ENCODE assay signal across 32 cellular contexts in genomic region chr11:35034401-35034800, GRCh38.
"Had no signal": no experiment of that assay in that cellular context is flagged by ENCODE, and none has a peak within 500 bp of the region (broad histone marks: within the 10 kb centered on the region; RNA-seq: fewer than 3 reads in every experiment).

No MANE protein-coding gene starts in this region.

- H3K9me3 Mint-ChIP-seq: activated B cell treated with CpG ODN at 0.5 μM for 24 hours; activated T-helper 2 cell treated with anti-CD3 and anti-CD28 coated beads, Interferon-gamma antibody, Interleukin-2, Interleukin-4, amounts not matched to agents 10 μg/mL and 5 μg/mL and 100 μg/mL, durations not matched to agents 14 hours and 24 hours and 36 hours had no signal

- H3K36me3 ChIP-seq: breast epithelium had no signal

- DNase-seq: activated B cell treated with CpG ODN at 0.5 μM for 24 hours; activated CD4-positive, alpha-beta T cell treated with anti-CD3 and anti-CD28 coated beads, Interleukin-2, amount 10 ng/mL, durations not matched to agents 24 days and 14 days; activated CD4-positive, alpha-beta T cell treated with anti-CD3 and anti-CD28 coated beads, Interleukin-2, amount 50 U/mL, for 4 hours; activated CD4-positive, CD25-positive, alpha-beta regulatory T cell treated with anti-CD3 and anti-CD28 coated beads, Interleukin-2, amount 50 U/mL, for 72 hours; activated CD8-positive, alpha-beta T cell treated with anti-CD3 and anti-CD28 coated beads for 36 hours; activated gamma-delta T cell; activated naive CD4-positive, alpha-beta T cell treated with Interleukin-2 at 50 U/mL for 16 hours; activated naive CD8-positive, alpha-beta T cell treated with anti-CD3 and anti-CD28 coated beads, Interleukin-2, amount 10 ng/mL, durations not matched to agents 7 days and 5 days; activated T-cell treated with anti-CD3 and anti-CD28 coated beads, Interleukin-2, amount 50 U/mL, for 1 hour; amygdala; body of pancreas; MM.1S; MV-4-11; NCI-H1092; NCI-H1436 treated with DMSO at 0.1 percent for 48 hours; NCI-H1694 treated with DMSO at 0.1 percent for 48 hours; NCI-H2029; NCI-H510A; NCI-H526; NCI-H748 treated with DMSO at 0.1 percent for 48 hours; NK-92 treated with Interleukin-12 subunit alpha and Interleukin-12 subunit beta, amount 100 ng/mL, for 24 hours; PC-9; Right ventricle myocardium superior; SW 1271; T-helper 1 cell; T-helper 2 cell; T-helper 9 cell had no signal

- H3K27ac Mint-ChIP-seq: activated CD8-positive, alpha-beta T cell treated with anti-CD3 and anti-CD28 coated beads for 36 hours; activated naive CD8-positive, alpha-beta T cell treated with anti-CD3 and anti-CD28 coated beads, Interleukin-2, amount 10 ng/mL, durations not matched to agents 7 days and 5 days; activated T-helper 2 cell treated with anti-CD3 and anti-CD28 coated beads, Interferon-gamma antibody, Interleukin-2, Interleukin-4, amounts not matched to agents 10 μg/mL and 5 μg/mL and 100 μg/mL, durations not matched to agents 14 hours and 24 hours and 36 hours had no signal

- H3K4me3 ChIP-seq: body of pancreas, breast epithelium, PC-9 had no signal

- H3K27me3 ChIP-seq: body of pancreas, breast epithelium had no signal

- H3K9me3 ChIP-seq: body of pancreas, breast epithelium had no signal

- H3K27ac ChIP-seq: body of pancreas, breast epithelium, KMS-11, PC-9, VCaP had no signal

- H3K4me3 Mint-ChIP-seq: activated B cell treated with CpG ODN at 0.5 μM for 24 hours; activated CD4-positive, alpha-beta T cell treated with anti-CD3 and anti-CD28 coated beads, Interleukin-2, amount 10 ng/mL, durations not matched to agents 24 days and 14 days; activated CD8-positive, alpha-beta T cell treated with anti-CD3 and anti-CD28 coated beads for 36 hours; activated naive CD4-positive, alpha-beta T cell treated with anti-CD3 and anti-CD28 coated beads, Interleukin-2, amount 50 U/mL, for 24 hours; activated naive CD8-positive, alpha-beta T cell treated with anti-CD3 and anti-CD28 coated beads, Interleukin-2, amount 10 ng/mL, durations not matched to agents 7 days and 5 days had no signal

- H3K9ac ChIP-seq: KMS-11 had no signal

- H2AFZ ChIP-seq: PC-9 had no signal

- H3K27me3 Mint-ChIP-seq: activated B cell treated with CpG ODN at 0.5 μM for 24 hours; activated CD8-positive, alpha-beta T cell treated with anti-CD3 and anti-CD28 coated beads for 36 hours; activated naive CD4-positive, alpha-beta T cell treated with anti-CD3 and anti-CD28 coated beads, Interleukin-2, amount 50 U/mL, for 24 hours had no signal

- ATAC-seq: activated CD8-positive, alpha-beta T cell treated with anti-CD3 and anti-CD28 coated beads for 36 hours; body of pancreas had no signal

- H3K4me2 ChIP-seq: KMS-11, PC-9 had no signal

- H3K4me1 ChIP-seq: body of pancreas, breast epithelium had no signal
